8 cellular contexts compared by ENCODE assay signal in genomic region chr19:13149628-13150186, GRCh38. TPM values are rescaled to one million over a fixed set of nuclear protein-coding genes. Genes with fewer than 3 reads are reported as not detected.
DNase-seq lines count a peak whose midpoint lies in the region; ATAC-seq and TF ChIP-seq lines count a peak whose summit lies in the region.

No MANE protein-coding gene starts in this region.

- POLR2A ChIA-PET in activated CD4-positive, alpha-beta memory T cell treated with anti-CD3 and anti-CD28 coated beads for 36 hours (lab: Charles Lee) = interaction anchor here (0.6 to 1.6 kb wide), 6 partner anchors 12 to 45 kb away, joined by 3 to 10 read pairs (median 4); partner anchors contain the start of gene NACC1

- no peaks in the 10 kb centered on the region for H3K27me3 ChIP-seq in MG63
- no peaks in the 10 kb centered on the region for H3K27me3 ChIP-seq in gastroesophageal sphincter
- H3K27me3 ChIP-seq in parathyroid adenoma (ENCODE audit: control insufficient read depth, insufficient read depth, low read length) = no peaks in the 10 kb centered on the region

- peak overlapping the region; percentile 99 for H3K4me3 Mint-ChIP-seq in activated CD4-positive, alpha-beta memory T cell treated with anti-CD3 and anti-CD28 coated beads for 36 hours

- H2AFZ ChIP-seq in parathyroid adenoma = peak overlapping the region; percentile 89

- H3K4me2 ChIP-seq in parathyroid adenoma (ENCODE audit: low read length) = peak overlapping the region; percentile 86

- no peaks in the 10 kb centered on the region for H3K9me3 Mint-ChIP-seq in activated CD4-positive, alpha-beta memory T cell treated with anti-CD3 and anti-CD28 coated beads for 36 hours

- peak overlapping the region; percentile 12 for H3K9ac ChIP-seq in parathyroid adenoma

- H3K36me3 ChIP-seq in MG63 (peaks cover 52% of the 10 kb centered on the region), gastroesophageal sphincter (peaks cover 0 to 17% of the 10 kb centered on the region in 2 donors), parathyroid adenoma (ENCODE audit: control insufficient read depth, insufficient read depth, low read length) (peaks cover 3% of the 10 kb centered on the region)

- CTCF ChIA-PET in activated CD4-positive, alpha-beta memory T cell treated with anti-CD3 and anti-CD28 coated beads for 36 hours (lab: Charles Lee) = interaction anchor here (0.8 to 2.1 kb wide), 10 partner anchors 14 to 50 kb away, joined by 3 to 12 read pairs (median 6); partner anchors contain the start of gene NACC1

- no peaks in the 10 kb centered on the region for H3K9me3 ChIP-seq in MG63
- H3K9me3 ChIP-seq in gastroesophageal sphincter = no peaks in the 10 kb centered on the region
- no peaks in the 10 kb centered on the region for H3K9me3 ChIP-seq in parathyroid adenoma (ENCODE audit: control insufficient read depth, low read length)

- H3K27me3 Mint-ChIP-seq in activated CD4-positive, alpha-beta memory T cell treated with anti-CD3 and anti-CD28 coated beads for 36 hours = peaks cover 3% of the 10 kb centered on the region

- no peak for TF ChIP-seq CTCF in gastroesophageal sphincter (IDR thresholded peaks at IDR 0.05)
- no peak for TF ChIP-seq CTCF in parathyroid adenoma (IDR thresholded peaks at IDR 0.05)

- TF ChIP-seq POLR2A in gastroesophageal sphincter (IDR thresholded peaks at IDR 0.05) = no peak

- peak; percentile 29 for DNase-seq in activated gamma-delta T cell treated with Interleukin-2 at 50 U/mL for 16 hours
- no peak for DNase-seq in activated gamma-delta T cell (lab: John Stamatoyannopoulos, UW)
- peak; percentile 85 for DNase-seq in MG63
- peak; percentile 53 for DNase-seq in activated CD4-positive, alpha-beta memory T cell treated with anti-CD3 and anti-CD28 coated beads for 36 hours

- intact Hi-C loops in activated CD4-positive, alpha-beta memory T cell treated with anti-CD3 and anti-CD28 coated beads for 36 hours (cut with micrococcal nuclease) = loop anchor here (5.0 kb wide), 2 partner anchors 212 to 357 kb away; partner anchors contain the start of genes CALR and JUNB

- peak overlapping the region; percentile 97 for H3K27ac Mint-ChIP-seq in activated CD4-positive, alpha-beta memory T cell treated with anti-CD3 and anti-CD28 coated beads for 36 hours

- WGBS in gastroesophageal sphincter (ENCODE audit: low coverage in 1 of 2), 2 donors = 0% methylated on average over 1 of the region's 46 CpGs; no CpG with 5 or more reads in 1 of the 2 donors

- peak; percentile 4 for ATAC-seq in gastroesophageal sphincter
- no peak for ATAC-seq in HG03108 (IDR thresholded peaks at IDR 0.05; ENCODE audit: unreplicated experiment)
- no peak for ATAC-seq in HG03442 (IDR thresholded peaks at IDR 0.05; ENCODE audit: unreplicated experiment)

- no peak for TF ChIP-seq EP300 in gastroesophageal sphincter (IDR thresholded peaks at IDR 0.05)

- H3K27ac ChIP-seq in gastroesophageal sphincter (peak overlapping the region; percentile 98 to 100 (median 99)), parathyroid adenoma (peak overlapping the region; percentile 100)

- peaks cover 13% of the 10 kb centered on the region for H3K79me2 ChIP-seq in parathyroid adenoma

- H3K4me1 Mint-ChIP-seq in activated CD4-positive, alpha-beta memory T cell treated with anti-CD3 and anti-CD28 coated beads for 36 hours (ENCODE audit: low read depth) = peaks cover 19% of the 10 kb centered on the region

- H3K36me3 Mint-ChIP-seq in activated CD4-positive, alpha-beta memory T cell treated with anti-CD3 and anti-CD28 coated beads for 36 hours = peaks cover 31% of the 10 kb centered on the region

- H3K4me1 ChIP-seq in gastroesophageal sphincter (peaks cover 0 to 50% (median 7%) of the 10 kb centered on the region in 3 donors), parathyroid adenoma (no peaks in the 10 kb centered on the region)

- H3K4me3 ChIP-seq in MG63 = peak overlapping the region; percentile 92
- H3K4me3 ChIP-seq in gastroesophageal sphincter = peak overlapping the region; percentile 94 to 96
- peak overlapping the region; percentile 98 for H3K4me3 ChIP-seq in parathyroid adenoma (ENCODE audit: low read depth, low read length)

RNA-seq across cellular contexts. Expression of gene STX10, which starts 0.5 kb away (rescaled TPM):
- 281 and 371 TPM in 2 replicates for total RNA-seq in MG63 (2014; rRNA removed; shearing (Covaris generic); ENCODE audit: low replicate concordance)
- 10 to 100 TPM; 65.5 to 66.3 TPM for total RNA-seq in activated CD4-positive, alpha-beta memory T cell treated with anti-CD3 and anti-CD28 coated beads for 36 hours
- total RNA-seq in gastroesophageal sphincter = 10 to 100 TPM; 45.1 to 69.0 (median 53.0) TPM

RNA-seq across cellular contexts. Expression of gene IER2, which starts 0.5 kb away (rescaled TPM):
- total RNA-seq in MG63 (2014; rRNA removed; shearing (Covaris generic); ENCODE audit: low replicate concordance) = 39.0 and 80.1 TPM in 2 replicates
- 100 to 1,000 TPM; 129 to 137 TPM for total RNA-seq in activated CD4-positive, alpha-beta memory T cell treated with anti-CD3 and anti-CD28 coated beads for 36 hours
- 10 to 100 TPM; 33.8 to 62.1 (median 48.0) TPM for total RNA-seq in gastroesophageal sphincter

RNA-seq across cellular contexts. Expression of gene NACC1, which starts 31.6 kb away (rescaled TPM):
- total RNA-seq in MG63 (2014; rRNA removed; shearing (Covaris generic); ENCODE audit: low replicate concordance) = 44.6 and 96.4 TPM in 2 replicates
- total RNA-seq in activated CD4-positive, alpha-beta memory T cell treated with anti-CD3 and anti-CD28 coated beads for 36 hours = 10 to 100 TPM; 89.8 to 90.9 TPM
- total RNA-seq in gastroesophageal sphincter = 10 to 100 TPM; 23.8 to 55.2 (median 26.2) TPM

RNA-seq across cellular contexts. Expression of gene TRMT1, which starts 33.2 kb away (rescaled TPM):
- 127 and 172 TPM in 2 replicates for total RNA-seq in MG63 (2014; rRNA removed; shearing (Covaris generic); ENCODE audit: low replicate concordance)
- 10 to 100 TPM; 59.2 to 61.3 TPM for total RNA-seq in activated CD4-positive, alpha-beta memory T cell treated with anti-CD3 and anti-CD28 coated beads for 36 hours
- total RNA-seq in gastroesophageal sphincter = 10 to 100 TPM; 25.7 to 30.0 (median 28.7) TPM

RNA-seq across cellular contexts. Expression of gene LYL1, which starts 47.0 kb away (rescaled TPM):
- total RNA-seq in MG63 (2014; rRNA removed; shearing (Covaris generic); ENCODE audit: low replicate concordance) = not detected in 2 replicates
- 1 to 10 TPM; 5.0 to 5.6 TPM for total RNA-seq in activated CD4-positive, alpha-beta memory T cell treated with anti-CD3 and anti-CD28 coated beads for 36 hours
- 10 to 100 TPM in 2 of 4 donors, 1 to 10 TPM in 2; 9.9 to 11.8 (median 10.8) TPM for total RNA-seq in gastroesophageal sphincter
